ENCODE assay signal across 23 cellular contexts in the genomic region with DNA sequence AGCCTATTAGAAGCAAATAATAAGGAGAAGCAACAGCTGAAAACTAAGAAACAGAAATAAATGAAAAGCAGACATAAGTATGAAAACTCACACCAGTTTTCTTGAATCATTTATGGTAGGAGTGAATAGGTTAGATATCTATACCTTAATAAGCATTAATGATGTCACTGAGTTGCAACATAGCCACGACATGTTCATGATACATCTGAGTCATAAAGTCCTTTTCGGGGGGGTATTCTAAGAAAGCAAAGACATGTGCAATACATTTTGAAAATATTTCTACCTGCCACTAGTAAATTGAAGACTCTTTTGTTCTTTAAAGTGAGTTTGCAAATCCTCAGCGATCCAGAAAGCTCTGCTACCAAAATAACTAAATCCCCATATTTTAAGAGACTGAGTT. TPM values are rescaled to one million over a fixed set of nuclear protein-coding genes. Genes with fewer than 3 reads are reported as not detected.
DNase-seq lines count a peak whose midpoint lies in the region; ATAC-seq and TF ChIP-seq lines count a peak whose summit lies in the region.
"Had no signal": no experiment of that assay in that cellular context is flagged by ENCODE, and none has a peak within 500 bp of the region (broad histone marks: within the 10 kb centered on the region; RNA-seq: fewer than 3 reads in every experiment).

No MANE protein-coding gene starts in this region.

- no peak for ATAC-seq in heart left ventricle
- ATAC-seq in left ventricle myocardium superior = no peak
- no peak for ATAC-seq in HG02938 (IDR thresholded peaks at IDR 0.05; ENCODE audit: unreplicated experiment)
- ATAC-seq: activated T-helper 17 cell treated with anti-CD3 and anti-CD28 coated beads, Interleukin-2, amount 50 U/mL, for 72 hours; upper lobe of right lung had no signal

- no peaks in the 10 kb centered on the region for H3K9me3 ChIP-seq in heart left ventricle
- H3K9me3 ChIP-seq in esophagus muscularis mucosa = no peaks in the 10 kb centered on the region
- H3K9me3 ChIP-seq in uterus = no peaks in the 10 kb centered on the region
- H3K9me3 ChIP-seq: upper lobe of right lung had no signal

- DNase-seq in heart left ventricle = no peak
- DNase-seq in left ventricle myocardium superior = no peak
- DNase-seq in amniotic epithelial cell (ENCODE audit: low read depth) = peak; percentile 20
- DNase-seq in esophagus muscularis mucosa (ENCODE audit: extremely low spot score) = no peak
- no peak for DNase-seq in uterus
- no peak for DNase-seq in immature natural killer cell
- DNase-seq in NCI-H1105 treated with DMSO at 0.1 percent for 48 hours (lab: John Stamatoyannopoulos, UW) = no peak
- DNase-seq: activated CD4-positive, alpha-beta T cell treated with anti-CD3 and anti-CD28 coated beads, Interleukin-2, amount 50 U/mL, for 1 hour; activated CD8-positive, alpha-beta memory T cell treated with anti-CD3 and anti-CD28 coated beads, Interleukin-2, amount 50 U/mL, for 4 hours; CD8-positive, alpha-beta memory T cell; glutamatergic neuron; left cardiac atrium; mesendoderm; naive B cell; NCI-H187; NCI-H69; nucleus accumbens; stimulated activated CD8-positive, alpha-beta memory T cell treated with anti-CD3 and anti-CD28 coated beads, Interleukin-4, amount 100 ng/mL, for 48 hours; upper lobe of right lung; WERI-Rb-1 had no signal

- H3K36me3 Mint-ChIP-seq in immature natural killer cell = no peaks in the 10 kb centered on the region
- H3K36me3 Mint-ChIP-seq: activated naive CD8-positive, alpha-beta T cell; CD8-positive, alpha-beta memory T cell; naive B cell had no signal

- TF ChIP-seq POLR2A in heart left ventricle (IDR thresholded peaks at IDR 0.05) (no peak), esophagus muscularis mucosa (IDR thresholded peaks at IDR 0.05; ENCODE audit: low read depth) (no peak), uterus (IDR thresholded peaks at IDR 0.05) (no peak)

- H3K4me1 ChIP-seq in heart left ventricle (peaks cover 0 to 92% (median 43%) of the 10 kb centered on the region in 12 donors), esophagus muscularis mucosa (peaks cover 11 to 42% (median 28%) of the 10 kb centered on the region in 4 donors), uterus (no peaks in the 10 kb centered on the region)
- H3K4me1 ChIP-seq: upper lobe of right lung had no signal

- H3K4me1 Mint-ChIP-seq in immature natural killer cell = no peaks in the 10 kb centered on the region
- H3K4me1 Mint-ChIP-seq: activated T-helper 17 cell treated with anti-CD3 and anti-CD28 coated beads, Interleukin-2, amount 50 U/mL, for 72 hours; CD8-positive, alpha-beta memory T cell; naive B cell had no signal

- H3K27me3 Mint-ChIP-seq in immature natural killer cell (ENCODE audit: low read depth in 3 of 3) = peaks cover 0 to 4% (median 0%) of the 10 kb centered on the region in 3 donors
- H3K27me3 Mint-ChIP-seq: activated naive CD8-positive, alpha-beta T cell had no signal

- H3K4me3 ChIP-seq in heart left ventricle (no peak overlapping the region), esophagus muscularis mucosa (no peak overlapping the region), uterus (no peak overlapping the region)
- H3K4me3 ChIP-seq: upper lobe of right lung had no signal

- H3K4me3 Mint-ChIP-seq in immature natural killer cell = no peak overlapping the region
- H3K4me3 Mint-ChIP-seq: activated naive CD8-positive, alpha-beta T cell; activated T-helper 17 cell treated with anti-CD3 and anti-CD28 coated beads, Interleukin-2, amount 50 U/mL, for 72 hours; CD8-positive, alpha-beta memory T cell had no signal

- H3K27ac Mint-ChIP-seq in immature natural killer cell = no peak overlapping the region
- H3K27ac Mint-ChIP-seq: activated naive CD8-positive, alpha-beta T cell; CD8-positive, alpha-beta memory T cell had no signal

- TF ChIP-seq CTCF in heart left ventricle (IDR thresholded peaks at IDR 0.05) (no peak), esophagus muscularis mucosa (IDR thresholded peaks at IDR 0.05) (no peak), uterus (IDR thresholded peaks at IDR 0.05) (no peak)

- no peaks in the 10 kb centered on the region for H3K9me3 Mint-ChIP-seq in immature natural killer cell
- H3K9me3 Mint-ChIP-seq: activated T-helper 17 cell treated with anti-CD3 and anti-CD28 coated beads, Interleukin-2, amount 50 U/mL, for 72 hours; CD8-positive, alpha-beta memory T cell had no signal

- no peak for TF ChIP-seq EP300 in esophagus muscularis mucosa (IDR thresholded peaks at IDR 0.05)

- H3K36me3 ChIP-seq in heart left ventricle (peaks cover 0 to 19% (median under 1%) of the 10 kb centered on the region in 9 donors), esophagus muscularis mucosa (peaks cover 0 to 2% (median 0%) of the 10 kb centered on the region in 4 donors), uterus (no peaks in the 10 kb centered on the region)
- H3K36me3 ChIP-seq: upper lobe of right lung, WERI-Rb-1 had no signal

- H3K27me3 ChIP-seq in heart left ventricle (no peaks in the 10 kb centered on the region), esophagus muscularis mucosa (no peaks in the 10 kb centered on the region), uterus (no peaks in the 10 kb centered on the region)
- H3K27me3 ChIP-seq: upper lobe of right lung had no signal

- WGBS in heart left ventricle, 4 donors = 53 to 65% (median 59%) methylated on average over 3 of the region's 3 CpGs
- 71% methylated on average over 3 of the region's 3 CpGs for WGBS in esophagus muscularis mucosa

- peak overlapping the region in 10 of 12 donors; percentile 21 to 96 (median 62) for H3K27ac ChIP-seq in heart left ventricle
- H3K27ac ChIP-seq in esophagus muscularis mucosa (replicated peaks in 1 of 4) = peak overlapping the region; percentile 6 to 46 (median 30)
- peak overlapping the region; percentile 60 to 63 for H3K27ac ChIP-seq in uterus
- H3K27ac ChIP-seq: upper lobe of right lung, WERI-Rb-1 had no signal

- intact Hi-C loops in heart left ventricle (cut with DNase I) (no loop called here), left ventricle myocardium superior (cut with micrococcal nuclease) (no loop called here), esophagus muscularis mucosa (cut with DNase I) (no loop called here), uterus (cut with DNase I; ENCODE audit: low total_unique reads) (no loop called here)

RNA-seq across cellular contexts. Expression of gene CD34, which starts 7.2 kb away (rescaled TPM):
- total RNA-seq in heart left ventricle = 100 to 1,000 TPM in 1 of 9 donors, 10 to 100 TPM in 8; 43.6 to 103 (median 63.8) TPM
- polyA plus RNA-seq in heart left ventricle = 10 to 100 TPM; 37.4 to 41.8 TPM
- total RNA-seq in left ventricle myocardium superior = 72.1 TPM
- 100 to 1,000 TPM in 2 of 4 donors, 10 to 100 TPM in 2; 70.2 to 136 (median 93.3) TPM for total RNA-seq in esophagus muscularis mucosa
- 100 to 1,000 TPM in 2 of 4 donors, 10 to 100 TPM in 2; 39.2 to 135 (median 81.2) TPM for total RNA-seq in uterus
- polyA plus RNA-seq in immature natural killer cell = not detected
- total RNA-seq: CD8-positive, alpha-beta memory T cell had no signal
- polyA plus RNA-seq: CD8-positive, alpha-beta memory T cell had no signal
